Comparison of ENCODE assay signal across 20 cellular contexts in the genomic region with DNA sequence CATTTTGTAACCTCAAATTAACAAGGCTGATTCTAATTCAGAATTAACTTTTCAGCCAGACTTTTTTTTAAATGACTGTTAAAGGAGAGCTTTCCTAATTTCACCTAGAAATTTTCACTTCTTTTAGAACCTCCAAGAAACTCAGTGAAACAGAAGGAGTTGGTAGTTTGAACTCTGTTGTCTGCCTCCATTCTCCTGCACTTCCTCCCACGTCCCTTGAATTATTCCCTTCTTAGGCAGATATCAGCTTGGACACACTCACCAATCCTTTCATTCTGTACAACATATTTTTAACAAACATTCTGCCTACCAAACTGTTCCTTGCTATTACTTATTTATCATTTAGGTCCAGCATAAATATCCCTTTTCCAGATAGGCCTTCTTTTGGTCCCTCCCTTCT.
"Had no signal": no experiment of that assay in that cellular context is flagged by ENCODE, and none has a peak within 500 bp of the region (broad histone marks: within the 10 kb centered on the region; RNA-seq: fewer than 3 reads in every experiment).

No MANE protein-coding gene starts in this region.

- H3K4me1 ChIP-seq: ascending aorta, breast epithelium, lower lobe of right lung, right atrium auricular region had no signal

- ATAC-seq: activated CD4-positive, CD25-positive, alpha-beta regulatory T cell treated with anti-CD3 and anti-CD28 coated beads, Interleukin-2, amount 50 U/mL, for 24 hours; left cardiac atrium; lower lobe of right lung; mucosa of descending colon; naive thymus-derived CD4-positive, alpha-beta T cell; stimulated activated naive CD8-positive, alpha-beta T cell treated with anti-CD3 and anti-CD28 coated beads, Interleukin-15, amount 100 ng/mL, for 72 hours had no signal

- H3K4me3 ChIP-seq: ascending aorta, breast epithelium, lower lobe of right lung, mucosa of descending colon, right atrium auricular region had no signal

- H3K27me3 Mint-ChIP-seq: dendritic cell treated with granulocyte-macrophage colony-stimulating factor and Interleukin-4, amounts not matched to agents 40 ng/mL and 50 ng/mL, for 4 days; naive thymus-derived CD4-positive, alpha-beta T cell; stimulated activated naive CD8-positive, alpha-beta T cell treated with anti-CD3 and anti-CD28 coated beads, Interleukin-15, amount 100 ng/mL, for 72 hours; type B pancreatic cell had no signal

- H3K9me3 Mint-ChIP-seq: dendritic cell treated with granulocyte-macrophage colony-stimulating factor and Interleukin-4, amounts not matched to agents 40 ng/mL and 50 ng/mL, for 4 days; immature natural killer cell; stimulated activated naive CD8-positive, alpha-beta T cell treated with anti-CD3 and anti-CD28 coated beads, Interleukin-15, amount 100 ng/mL, for 72 hours; type B pancreatic cell had no signal

- H3K27ac ChIP-seq: ascending aorta, breast epithelium, epithelial cell of prostate, lower lobe of right lung, neutrophil, right atrium auricular region had no signal

- DNase-seq: activated CD4-positive, alpha-beta T cell treated with anti-CD3 and anti-CD28 coated beads, Interleukin-2, amount 50 U/mL, for 1 hour; activated gamma-delta T cell; effector memory CD4-positive, alpha-beta T cell; foreskin melanocyte; immature natural killer cell; left cardiac atrium; lower lobe of right lung; mucosa of descending colon; naive thymus-derived CD4-positive, alpha-beta T cell; small intestine; stimulated activated CD4-positive, alpha-beta T cell treated with anti-CD3 and anti-CD28 coated beads, Interleukin-4, amount 100 ng/mL, for 24 hours; stimulated activated naive CD8-positive, alpha-beta T cell treated with anti-CD3 and anti-CD28 coated beads, Interleukin-15, amount 100 ng/mL, for 72 hours had no signal

- H3K36me3 ChIP-seq: breast epithelium had no signal

- H3K27me3 ChIP-seq: ascending aorta, breast epithelium, neutrophil, right atrium auricular region had no signal

- H3K9me3 ChIP-seq: ascending aorta, breast epithelium, lower lobe of right lung, mucosa of descending colon, neutrophil, right atrium auricular region had no signal

- FAIRE-seq: small intestine had no signal

- H3K4me3 Mint-ChIP-seq: dendritic cell treated with granulocyte-macrophage colony-stimulating factor and Interleukin-4, amounts not matched to agents 40 ng/mL and 50 ng/mL, for 4 days; immature natural killer cell; naive thymus-derived CD4-positive, alpha-beta T cell; stimulated activated naive CD8-positive, alpha-beta T cell treated with anti-CD3 and anti-CD28 coated beads, Interleukin-15, amount 100 ng/mL, for 72 hours; type B pancreatic cell had no signal

- H3K27ac Mint-ChIP-seq: dendritic cell treated with granulocyte-macrophage colony-stimulating factor and Interleukin-4, amounts not matched to agents 40 ng/mL and 50 ng/mL, for 4 days; type B pancreatic cell had no signal
